In the genomic region with DNA sequence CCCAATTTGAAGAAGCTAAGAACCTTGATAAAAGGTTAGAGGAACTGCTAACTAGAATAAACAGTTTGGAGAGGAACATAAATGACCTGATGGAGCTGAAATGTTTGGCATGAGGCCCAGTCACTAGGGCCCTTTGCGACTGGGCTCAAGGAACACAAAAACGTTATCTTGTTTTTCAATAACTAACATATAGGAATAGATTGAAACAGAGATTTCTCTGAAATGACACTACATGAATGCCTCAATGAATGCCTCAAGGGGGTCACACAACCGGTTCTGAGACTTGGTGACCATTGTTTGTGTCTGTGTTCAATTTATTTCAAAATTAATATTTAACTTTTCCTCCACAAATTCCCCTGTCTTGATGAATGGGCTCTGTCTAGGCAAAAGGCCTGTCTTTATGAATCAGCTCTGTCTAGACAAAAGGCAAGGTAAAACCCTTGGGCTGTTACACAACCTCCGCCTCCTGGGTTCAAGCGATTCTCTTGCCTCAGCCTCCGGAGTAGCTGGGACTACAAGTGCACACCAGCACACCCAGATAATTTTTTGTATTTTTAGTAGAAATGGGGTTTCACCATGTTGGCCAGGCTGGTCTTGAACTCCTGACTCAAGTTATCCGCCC, we compare ENCODE assay signal across 18 cellular contexts. TPM values are rescaled to one million over a fixed set of nuclear protein-coding genes. Genes with fewer than 3 reads are reported as not detected.
DNase-seq lines count a peak whose midpoint lies in the region; ATAC-seq and TF ChIP-seq lines count a peak whose summit lies in the region.
"Had no signal": no experiment of that assay in that cellular context is flagged by ENCODE, and none has a peak within 500 bp of the region (broad histone marks: within the 10 kb centered on the region; RNA-seq: fewer than 3 reads in every experiment).

No MANE protein-coding gene starts in this region.

- H3K4me1 Mint-ChIP-seq in glutamatergic neuron (ENCODE audit: low read depth, unreplicated experiment) (peaks cover 6% of the 10 kb centered on the region), progenitor cell of endocrine pancreas (ENCODE audit: low read depth) (peaks cover 30% of the 10 kb centered on the region)

- H3K36me3 Mint-ChIP-seq in glutamatergic neuron (ENCODE audit: unreplicated experiment), result peaks cover 22% of the 10 kb centered on the region
- peaks cover 26% of the 10 kb centered on the region for H3K36me3 Mint-ChIP-seq in progenitor cell of endocrine pancreas (ENCODE audit: insufficient read depth)

- CTCF ChIA-PET in Panc1 (lab: Charles Lee), result no interaction called here

- no peaks in the 10 kb centered on the region for H3K27me3 ChIP-seq in Panc1 (ENCODE audit: control insufficient read depth, insufficient read depth, low read length)
- H3K27me3 ChIP-seq: ascending aorta, spleen, suprapubic skin had no signal

- H3K4me3 Mint-ChIP-seq in glutamatergic neuron (ENCODE audit: unreplicated experiment), result no peak overlapping the region
- H3K4me3 Mint-ChIP-seq in progenitor cell of endocrine pancreas (ENCODE audit: low read depth), result no peak overlapping the region

- no TSS peak for BruUV-seq in Panc1 (replicated peaks; lab: Mats Ljungman, UMichigan)

- TF ChIP-seq CTCF in Panc1 (IDR thresholded peaks at IDR 0.05) (no peak), glutamatergic neuron (IDR thresholded peaks at IDR 0.05; ENCODE audit: partially characterized antibody, unreplicated experiment) (no peak), progenitor cell of endocrine pancreas (IDR thresholded peaks at IDR 0.05; ENCODE audit: unreplicated experiment) (no peak)

- POLR2A ChIA-PET in Panc1 (lab: Charles Lee), result no interaction called here

- H3K9me3 Mint-ChIP-seq in glutamatergic neuron (ENCODE audit: unreplicated experiment), result peaks cover 28% of the 10 kb centered on the region
- H3K9me3 Mint-ChIP-seq in progenitor cell of endocrine pancreas (ENCODE audit: low read depth), result peaks cover 7% of the 10 kb centered on the region

- intact Hi-C loops in Panc1 (cut with micrococcal nuclease; ENCODE audit: unreplicated experiment), result no loop called here

- H3K27ac ChIP-seq in Panc1 (ENCODE audit: low read length), result peak overlapping the region; percentile 83; the same call in 1 of the 2 replicates
- H3K27ac ChIP-seq: suprapubic skin had no signal

- in situ Hi-C loops in Panc1 (cut with HindIII; ENCODE audit: low pct_unique_long_range_greater_than_20kb, low sequenced_read_pairs), result no loop called here

- no peak overlapping the region for H3K4me3 ChIP-seq in Panc1 (ENCODE audit: low read depth in 2 of 2, low read length in 2 of 2)

- H3K9me3 ChIP-seq in Panc1 (ENCODE audit: control insufficient read depth, insufficient read depth, low read depth, low read length), result no peaks in the 10 kb centered on the region
- H3K9me3 ChIP-seq: ascending aorta, suprapubic skin had no signal

- H3K27ac Mint-ChIP-seq in glutamatergic neuron (ENCODE audit: unreplicated experiment), result peak overlapping the region; percentile 62
- H3K27ac Mint-ChIP-seq in progenitor cell of endocrine pancreas, result peak overlapping the region; percentile 80

- ATAC-seq in Panc1, result no peak

- DNase-seq in DMS53 (lab: John Stamatoyannopoulos, UW) (peak; percentile 76), Panc1 (ENCODE audit: low read depth, low spot score) (no peak), glutamatergic neuron (no peak), progenitor cell of endocrine pancreas (ENCODE audit: low spot score, unreplicated experiment) (no peak), NCI-H69 (lab: John Stamatoyannopoulos, UW) (no peak), NCI-H524 (lab: John Stamatoyannopoulos, UW) (no peak), NCI-H2107 (lab: John Stamatoyannopoulos, UW) (no peak)
- DNase-seq: DMS153, KBM-7 had no signal

- no peaks in the 10 kb centered on the region; the same call in 1 of the 2 replicates for H3K36me3 ChIP-seq in Panc1 (ENCODE audit: control insufficient read depth, insufficient read depth, low read length)
- H3K36me3 ChIP-seq: suprapubic skin had no signal

- H3K27me3 Mint-ChIP-seq in glutamatergic neuron (ENCODE audit: unreplicated experiment) (peaks cover 14% of the 10 kb centered on the region), progenitor cell of endocrine pancreas (no peaks in the 10 kb centered on the region)
- H3K27me3 Mint-ChIP-seq: activated CD4-positive, alpha-beta T cell treated with anti-CD3 and anti-CD28 coated beads, Interleukin-2, amount 10 ng/mL, durations not matched to agents 7 days and 5 days; activated naive CD4-positive, alpha-beta T cell treated with anti-CD3 and anti-CD28 coated beads, Interleukin-2, amount 50 U/mL, for 24 hours; activated T-helper 17 cell treated with anti-CD3 and anti-CD28 coated beads, Interleukin-2, amount 50 U/mL, for 72 hours; CD4-positive, alpha-beta memory T cell; stimulated activated naive B cell treated with anti-CD40 and anti-IgM and Interleukin-4, amounts not matched to agents 10 μg/mL and 1 μg/mL and 100 μg/mL, for 72 hours; T-helper 17 cell had no signal

- no peaks in the 10 kb centered on the region for H3K4me1 ChIP-seq in Panc1 (ENCODE audit: control insufficient read depth, insufficient read depth, low read length)
- H3K4me1 ChIP-seq: ascending aorta had no signal

RNA-seq across cellular contexts. Expression of a gene that starts 0.9 kb away (rescaled TPM):
- total RNA-seq in Panc1 (2021; ENCODE audit: unreplicated experiment), result 7.8 TPM
- polyA plus RNA-seq in Panc1 (2012; ENCODE audit: insufficient read length), result 3.1 TPM
- 69.8 TPM for total RNA-seq in glutamatergic neuron (ENCODE audit: unreplicated experiment)
- total RNA-seq in progenitor cell of endocrine pancreas, result 29.6 and 31.8 TPM in 2 replicates
